In genomic region chr13:95273592-95274132, GRCh38 we compare ENCODE assay signal across 8 cellular contexts. TPM values are rescaled to one million over a fixed set of nuclear protein-coding genes. Genes with fewer than 3 reads are reported as not detected.
A peak's percentile ranks its signal among the peaks of the same experiment; 100 is the strongest.
DNase-seq lines count a peak whose midpoint lies in the region; ATAC-seq, FAIRE-seq and TF ChIP-seq lines count a peak whose summit lies in the region.
"Not testable (repeated sequence)": the region's sequence is repeated elsewhere in the genome, so short reads cannot be mapped to it uniquely, and the experiment has no call there.

No MANE protein-coding gene starts in this region.

- peaks cover 16% of the 10 kb centered on the region; the same call in 2 of the 3 replicates for H3K4me1 Mint-ChIP-seq in GM23338
- H3K4me1 Mint-ChIP-seq in nephron progenitor cell = peaks cover 84% of the 10 kb centered on the region

- H3K9ac ChIP-seq in mesenchymal stem cell (ENCODE audit: low read length) = not testable (repeated sequence)

- H3F3A ChIP-seq in GM23338 (replicated peaks; ENCODE audit: low read depth) = not testable (repeated sequence)

- H3K27me3 ChIP-seq in GM23338 (ENCODE audit: insufficient read depth); mesenchymal stem cell (ENCODE audit: control insufficient read depth in 1 of 2, insufficient read depth in 1 of 2, low read length in 2 of 2); stomach: not testable (repeated sequence)

- H3K27ac Mint-ChIP-seq in GM23338 (peak overlapping the region; percentile 61), nephron progenitor cell (peak overlapping the region; percentile 90)

- H2BK12ac ChIP-seq in mesenchymal stem cell (ENCODE audit: low read length in 2 of 2) = peak overlapping the region; percentile 91 to 100

- H3K27ac ChIP-seq in A549 (peak overlapping the region; percentile 97 to 98), GM23338 (ENCODE audit: low read depth) (peak overlapping the region; percentile 59; the same call in 1 of the 2 replicates), VCaP (peak overlapping the region; percentile 78), mesenchymal stem cell (ENCODE audit: low read length, poor library complexity, severe bottlenecking) (peak overlapping the region; percentile 38), stomach (peak overlapping the region; percentile 50 to 82 (median 62))

- peak overlapping the region; percentile 56; the same call in 2 of the 3 replicates for H3K4me2 ChIP-seq in A549
- H3K4me2 ChIP-seq in GM23338; mesenchymal stem cell (ENCODE audit: low read length, poor library complexity, severe bottlenecking): not testable (repeated sequence)

- not testable (repeated sequence) for H3K23ac ChIP-seq in mesenchymal stem cell (ENCODE audit: low read length in 2 of 2)

- H3K9me3 Mint-ChIP-seq in GM23338, nephron progenitor cell: not testable (repeated sequence)

- H2AK5ac ChIP-seq in mesenchymal stem cell (ENCODE audit: low read length, severe bottlenecking) = peak overlapping the region; percentile 87

- POLR2A ChIA-PET in A549 (lab: Yijun Ruan, JAX) = interaction anchor here (1.6 kb wide), 1 partner anchor 18 kb away, joined by 4 read pairs; no protein-coding TSS in a partner anchor

- TF ChIP-seq RAD21 in A549 (conservative IDR thresholded peaks at IDR 0.05 in 1 of 2, IDR thresholded peaks at IDR 0.05 in 1 of 2) = not testable (repeated sequence)

- not testable (repeated sequence) for TF ChIP-seq POLR2A in A549 (IDR thresholded peaks at IDR 0.05; ENCODE audit: low read length); stomach (IDR thresholded peaks at IDR 0.05)
- peak; percentile 39 for TF ChIP-seq POLR2A in erythroblast (IDR thresholded peaks at IDR 0.05; ENCODE audit: low read length)

- not testable (repeated sequence) for ATAC-seq in A549, GM23338

- not testable (repeated sequence) for FAIRE-seq in A549 (lab: Jason Lieb, UNC)

- intact Hi-C loops in stomach (cut with DNase I; ENCODE audit: low total_unique reads) = not testable (repeated sequence)

- not testable (repeated sequence) for H3K27me3 Mint-ChIP-seq in GM23338 (ENCODE audit: insufficient read depth, low read depth, poor library complexity); nephron progenitor cell (ENCODE audit: low read depth, poor library complexity)

- H3K4ac ChIP-seq in mesenchymal stem cell (ENCODE audit: low read depth in 1 of 2, low read length in 2 of 2) = peak overlapping the region; percentile 90 to 100

- not testable (repeated sequence) for H3K4me3 ChIP-seq in A549; GM23338; mesenchymal stem cell (ENCODE audit: insufficient read depth in 1 of 2, low read depth in 1 of 2, low read length in 2 of 2); stomach

- H2AFZ ChIP-seq in GM23338; mesenchymal stem cell (ENCODE audit: low read depth, low read length): not testable (repeated sequence)

- not testable (repeated sequence) for H2BK5ac ChIP-seq in mesenchymal stem cell (ENCODE audit: low read depth, low read length, poor library complexity, severe bottlenecking)

- peak overlapping the region; percentile 67 for H2BK15ac ChIP-seq in mesenchymal stem cell (ENCODE audit: low read depth, poor library complexity, severe bottlenecking)

- not testable (repeated sequence) for TF ChIP-seq CTCF in A549 (IDR thresholded peaks at IDR 0.05); GM23338 (conservative IDR thresholded peaks at IDR 0.05; ENCODE audit: low read depth in 2 of 2); VCaP (conservative IDR thresholded peaks at IDR 0.05); nephron progenitor cell (IDR thresholded peaks at IDR 0.05); stomach (IDR thresholded peaks at IDR 0.05)

- not testable (repeated sequence) for H3K79me1 ChIP-seq in mesenchymal stem cell (replicated peaks; ENCODE audit: low read length, poor library complexity, severe bottlenecking)

- H4K91ac ChIP-seq in mesenchymal stem cell (ENCODE audit: low read length) = peak overlapping the region; percentile 99

- H3K4me1 ChIP-seq in A549 (peaks cover 93% of the 10 kb centered on the region), mesenchymal stem cell (ENCODE audit: control insufficient read depth, insufficient read depth, low read depth, low read length) (peaks cover 30% of the 10 kb centered on the region), stomach (peaks cover 16 to 70% (median 43%) of the 10 kb centered on the region in 4 donors)
- not testable (repeated sequence) for H3K4me1 ChIP-seq in GM23338 (ENCODE audit: insufficient read depth)

- peak overlapping the region; percentile 92 for H2BK120ac ChIP-seq in mesenchymal stem cell (ENCODE audit: low read depth, low read length)

- H4K20me1 ChIP-seq in GM23338 (replicated peaks; ENCODE audit: insufficient read depth) = not testable (repeated sequence)

- CTCF ChIA-PET in A549 (lab: Yijun Ruan, JAX) = interaction anchor here (0.8 to 2.2 kb wide), 6 partner anchors 19 to 107 kb away, joined by 3 to 7 read pairs (median 4); no protein-coding TSS in a partner anchor

- not testable (repeated sequence) for H3K9me3 ChIP-seq in A549; mesenchymal stem cell (ENCODE audit: control insufficient read depth, low read length); stomach

- not testable (repeated sequence) for H3K36me3 ChIP-seq in GM23338 (ENCODE audit: insufficient read depth); mesenchymal stem cell (ENCODE audit: control insufficient read depth in 1 of 2, insufficient read depth in 2 of 2, low read depth in 1 of 2, low read length in 2 of 2); stomach

- H3K18ac ChIP-seq in mesenchymal stem cell (ENCODE audit: low read depth in 1 of 2, low read length in 2 of 2) = peak overlapping the region; percentile 98 to 99

- not testable (repeated sequence) for DNase-seq in A549 (ENCODE audit: low read depth in 1 of 2, low spot score in 1 of 2); GM23338 (ENCODE audit: low spot score); nephron progenitor cell; stomach
- DNase-seq in NCI-H82 (lab: John Stamatoyannopoulos, UW) (peak; percentile 43), erythroblast (lab: John Stamatoyannopoulos, UW) (peak; percentile 89 to 93), mesenchymal stem cell (peak; percentile 38)

- not testable (repeated sequence) for H3K4me3 Mint-ChIP-seq in GM23338, nephron progenitor cell

- not testable (repeated sequence) for H3K9me2 ChIP-seq in GM23338 (ENCODE audit: insufficient read depth)

- not testable (repeated sequence) for H3K14ac ChIP-seq in mesenchymal stem cell (ENCODE audit: low read length in 2 of 2)

- not testable (repeated sequence) for H3K36me3 Mint-ChIP-seq in GM23338 (ENCODE audit: low read depth)
- H3K36me3 Mint-ChIP-seq in nephron progenitor cell (ENCODE audit: low read depth) = peaks cover 13% of the 10 kb centered on the region

- 82% methylated on average over 12 of the region's 12 CpGs for WGBS in A549 (ENCODE audit: missing lambda C conversion rate)
- 83% methylated on average over 10 of the region's 12 CpGs for WGBS in mesenchymal stem cell
- 28 to 69% (median 59%) methylated on average over 11 to 12 of the region's 12 CpGs for WGBS in stomach, 5 donors

- not testable (repeated sequence) for TF ChIP-seq EP300 in A549 (IDR thresholded peaks at IDR 0.05); stomach (IDR thresholded peaks at IDR 0.05)

- H4K8ac ChIP-seq in mesenchymal stem cell (ENCODE audit: low read length) = peak overlapping the region; percentile 98

- not testable (repeated sequence) for H3K79me2 ChIP-seq in GM23338 (replicated peaks; ENCODE audit: insufficient read depth)

RNA-seq across cellular contexts. Expression of gene ABCC4, which starts 27.6 kb away (rescaled TPM):
- polyA plus RNA-seq in A549 (2011; rRNA removed) (46.4 and 56.2 TPM in 2 replicates), A549 (2017; fragmentation: RNase III; extraction: RNeasy Plus Mini Kit Qiagen cat#74134 plus additional on column Dnase treatment) (23.5 to 26.0 TPM (median 24.2 TPM) in 3 replicates), GM23338 (2016; fragmentation: Nextera tagmentation; extraction: Ambion mirVana) (3.7 and 4.3 TPM in 2 replicates), stomach (1 to 10 TPM; 1.5 to 4.9 (median 3.9) TPM)
- 10.1 and 11.9 TPM in 2 replicates for polyA plus RNA-seq in A549 (2012; cell fraction: cytosol; rRNA removed)
- polyA plus RNA-seq in A549 (2012; cell fraction: nucleus; rRNA removed) = 12.6 and 16.8 TPM in 2 replicates
- 154 and 157 TPM in 2 replicates for polyA minus RNA-seq in A549 (2011; rRNA and poly(A)+ RNA removed)
- total RNA-seq in GM23338 (2014; rRNA removed; shearing (Covaris generic)) = 12.2 and 15.0 TPM in 2 replicates
- polyA plus RNA-seq in mesenchymal stem cell (2013, experiment 1 of 2) = 95.0 TPM
- 95.6 TPM for polyA plus RNA-seq in mesenchymal stem cell (2013, experiment 2 of 2)
- 10 to 100 TPM; 29.0 to 87.2 (median 32.5) TPM for total RNA-seq in stomach

Comparison
In these comparisons a context has a peak if more than half of its experiments do, and no peak if none do; other contexts are left out.
1. H3K27ac ChIP-seq: peak in every context shown above with its lines; median percentile 98 in A549; 78 in VCaP; 62 in stomach; 59 in GM23338; 38 in mesenchymal stem cell.